In genomic region chr16:17222756-17223411, GRCh38 we compare ENCODE assay signal across 16 cellular contexts.
A peak's percentile ranks its signal among the peaks of the same experiment; 100 is the strongest.
DNase-seq lines count a peak whose midpoint lies in the region; ATAC-seq and TF ChIP-seq lines count a peak whose summit lies in the region.
"Had no signal": no experiment of that assay in that cellular context is flagged by ENCODE, and none has a peak within 500 bp of the region (broad histone marks: within the 10 kb centered on the region; RNA-seq: fewer than 3 reads in every experiment).

No MANE protein-coding gene starts in this region.

- no peak overlapping the region for H3K23ac ChIP-seq in neuronal stem cell (ENCODE audit: low read depth, low read length, poor library complexity)

- no peaks in the 10 kb centered on the region; the same call in 1 of the 2 replicates for H3K79me2 ChIP-seq in GM23338 (replicated peaks; ENCODE audit: insufficient read depth)

- H3K4me1 Mint-ChIP-seq in GM23338 = peaks cover 19% of the 10 kb centered on the region
- H3K4me1 Mint-ChIP-seq in mesothelial cell of epicardium = peaks cover 9% of the 10 kb centered on the region

- H3K27me3 Mint-ChIP-seq in GM23338 (ENCODE audit: insufficient read depth, low read depth, poor library complexity) (peaks cover 2% of the 10 kb centered on the region), mesothelial cell of epicardium (ENCODE audit: low read depth) (no peaks in the 10 kb centered on the region)
- H3K27me3 Mint-ChIP-seq: activated naive CD8-positive, alpha-beta T cell treated with anti-CD3 and anti-CD28 coated beads, Interleukin-2, amount 50 U/mL, for 24 hours; CD4-positive, alpha-beta T cell; memory B cell; stimulated activated naive CD8-positive, alpha-beta T cell treated with anti-CD3 and anti-CD28 coated beads, Interleukin-15, Interleukin-2, amounts not matched to agents 100 ng/mL and 50 ng/mL, for 24 hours had no signal

- no peak overlapping the region for H3K27ac Mint-ChIP-seq in GM23338
- H3K27ac Mint-ChIP-seq in mesothelial cell of epicardium = no peak overlapping the region
- H3K27ac Mint-ChIP-seq: activated naive CD8-positive, alpha-beta T cell treated with anti-CD3 and anti-CD28 coated beads, Interleukin-2, amount 50 U/mL, for 24 hours; CD4-positive, alpha-beta T cell; memory B cell; stimulated activated naive CD8-positive, alpha-beta T cell treated with anti-CD3 and anti-CD28 coated beads, Interleukin-15, Interleukin-2, amounts not matched to agents 100 ng/mL and 50 ng/mL, for 24 hours had no signal

- H3K27me3 ChIP-seq in GM23338 (ENCODE audit: insufficient read depth) (no peaks in the 10 kb centered on the region), neuronal stem cell (ENCODE audit: control insufficient read depth in 3 of 3, insufficient read depth in 3 of 3, low read depth in 1 of 3, low read length in 3 of 3) (no peaks in the 10 kb centered on the region)

- H2BK5ac ChIP-seq in neuronal stem cell (ENCODE audit: low read length) = no peak overlapping the region

- H4K20me1 ChIP-seq in GM23338 (replicated peaks; ENCODE audit: insufficient read depth) = peaks cover 5% of the 10 kb centered on the region; the same call in 1 of the 2 replicates

- H3K4ac ChIP-seq in neuronal stem cell (ENCODE audit: low read length) = no peak overlapping the region

- H3K9me3 ChIP-seq in neuronal stem cell (replicated peaks in 1 of 2; ENCODE audit: control insufficient read depth in 2 of 2, insufficient read depth in 1 of 2, low read depth in 1 of 2, low read length in 2 of 2) = no peaks in the 10 kb centered on the region

- ATAC-seq in GM23338 = peak; percentile 30; the same call in 2 of the 3 replicates
- ATAC-seq: activated naive CD8-positive, alpha-beta T cell treated with anti-CD3 and anti-CD28 coated beads, Interleukin-2, amount 50 U/mL, for 24 hours had no signal

- H4K91ac ChIP-seq in neuronal stem cell (ENCODE audit: low read depth, low read length, poor library complexity) = no peak overlapping the region

- TF ChIP-seq CTCF in GM23338 (conservative IDR thresholded peaks at IDR 0.05; ENCODE audit: low read depth in 2 of 2) (no peak), mesothelial cell of epicardium (IDR thresholded peaks at IDR 0.05; ENCODE audit: unreplicated experiment) (no peak)

- no peak overlapping the region for H2BK120ac ChIP-seq in neuronal stem cell (ENCODE audit: low read depth, low read length)

- H3K27ac ChIP-seq in GM23338 (ENCODE audit: low read depth) (no peak overlapping the region), neuronal stem cell (replicated peaks; ENCODE audit: low read length) (no peak overlapping the region)

- intact Hi-C loops in head of caudate nucleus (cut with DNase I) = no loop called here

- H3K4me2 ChIP-seq in GM23338 (no peak overlapping the region), neuronal stem cell (ENCODE audit: insufficient read depth, low read length, poor library complexity, severe bottlenecking) (no peak overlapping the region)

- no peaks in the 10 kb centered on the region for H3F3A ChIP-seq in GM23338 (replicated peaks; ENCODE audit: low read depth)

- H3K9ac ChIP-seq in neuronal stem cell (ENCODE audit: low read depth, low read length, poor library complexity) = no peak overlapping the region

- DNase-seq in GM23338 (ENCODE audit: low spot score) = peak; percentile 34
- peak; percentile 81 for DNase-seq in NCI-H2227 (lab: John Stamatoyannopoulos, UW; ENCODE audit: unreplicated experiment)
- DNase-seq in head of caudate nucleus = peak in 29 of 42 donors; percentile 13 to 65 (median 39)
- DNase-seq in putamen (ENCODE audit: low spot score) = peak; percentile 30
- no peak for DNase-seq in mesothelial cell of epicardium (ENCODE audit: low spot score in 2 of 2, unreplicated experiment in 2 of 2)
- DNase-seq in neuronal stem cell (ENCODE audit: low spot score) = no peak
- no peak for DNase-seq in NCI-H748 treated with DMSO at 0.1 percent for 48 hours (lab: John Stamatoyannopoulos, UW)
- DNase-seq in NCI-H526 treated with DMSO at 0.1 percent for 48 hours (lab: John Stamatoyannopoulos, UW) = no peak
- DNase-seq: activated naive CD8-positive, alpha-beta T cell treated with anti-CD3 and anti-CD28 coated beads, Interleukin-2, amount 50 U/mL, for 24 hours; CD4-positive, alpha-beta T cell; cortex of kidney; MM.1S; SHP77 treated with DMSO at 0.1 percent for 48 hours; stimulated activated CD4-positive, alpha-beta T cell treated with anti-CD3 and anti-CD28 coated beads, Interleukin-2, amount 100 ng/mL, for 48 hours had no signal

- H3K36me3 ChIP-seq in GM23338 (ENCODE audit: insufficient read depth) (no peaks in the 10 kb centered on the region), neuronal stem cell (replicated peaks in 1 of 2; ENCODE audit: control insufficient read depth in 2 of 2, insufficient read depth in 2 of 2, low read length in 2 of 2) (no peaks in the 10 kb centered on the region)

- H3K9me3 Mint-ChIP-seq in GM23338 = no peaks in the 10 kb centered on the region
- H3K9me3 Mint-ChIP-seq in mesothelial cell of epicardium = no peaks in the 10 kb centered on the region
- H3K9me3 Mint-ChIP-seq: activated naive CD8-positive, alpha-beta T cell treated with anti-CD3 and anti-CD28 coated beads, Interleukin-2, amount 50 U/mL, for 24 hours; CD4-positive, alpha-beta T cell; memory B cell had no signal

- no peak overlapping the region for H2BK15ac ChIP-seq in neuronal stem cell (ENCODE audit: low read length)

- no peak overlapping the region for H3K4me3 ChIP-seq in GM23338
- H3K4me3 ChIP-seq in neuronal stem cell (ENCODE audit: low read length in 2 of 2) = no peak overlapping the region

- H3K4me3 Mint-ChIP-seq in GM23338 = no peak overlapping the region
- no peak overlapping the region for H3K4me3 Mint-ChIP-seq in mesothelial cell of epicardium
- H3K4me3 Mint-ChIP-seq: activated naive CD8-positive, alpha-beta T cell treated with anti-CD3 and anti-CD28 coated beads, Interleukin-2, amount 50 U/mL, for 24 hours; CD4-positive, alpha-beta T cell; memory B cell; stimulated activated naive CD8-positive, alpha-beta T cell treated with anti-CD3 and anti-CD28 coated beads, Interleukin-15, Interleukin-2, amounts not matched to agents 100 ng/mL and 50 ng/mL, for 24 hours had no signal

- H3K36me3 Mint-ChIP-seq in GM23338 (ENCODE audit: low read depth) (no peaks in the 10 kb centered on the region), mesothelial cell of epicardium (no peaks in the 10 kb centered on the region)

- no CpG with 5 or more reads among the region's 12 CpGs for WGBS in neuronal stem cell (ENCODE audit: extremely low coverage in 2 of 2, insufficient read length in 2 of 2, insufficient replicate concordance in 1 of 2), 2 donors

- H3K4me1 ChIP-seq in GM23338 (ENCODE audit: insufficient read depth) = peaks cover 3% of the 10 kb centered on the region; the same call in 1 of the 2 replicates
- H3K4me1 ChIP-seq in neuronal stem cell (ENCODE audit: control insufficient read depth in 2 of 2, insufficient read depth in 1 of 2, low read depth in 1 of 2, low read length in 2 of 2) = peaks cover 7 to 13% of the 10 kb centered on the region in 2 donors

- no peaks in the 10 kb centered on the region for H3K79me1 ChIP-seq in neuronal stem cell (ENCODE audit: low read depth, low read length)

- H2AFZ ChIP-seq in GM23338 = no peak overlapping the region
- no peak overlapping the region for H2AFZ ChIP-seq in neuronal stem cell (ENCODE audit: low read length)

- no peak overlapping the region for H4K8ac ChIP-seq in neuronal stem cell (ENCODE audit: low read depth, low read length)

- no peak overlapping the region for H2AK5ac ChIP-seq in neuronal stem cell (ENCODE audit: low read depth, low read length)

- no peak overlapping the region for H2BK12ac ChIP-seq in neuronal stem cell (ENCODE audit: low read length)

- H3K18ac ChIP-seq in neuronal stem cell (ENCODE audit: low read length) = no peak overlapping the region

- H3K14ac ChIP-seq in neuronal stem cell (ENCODE audit: low read length) = no peak overlapping the region

- H3K9me2 ChIP-seq in GM23338 (ENCODE audit: insufficient read depth) = no peaks in the 10 kb centered on the region

TF ChIP-seq in GM23338, 12 proteins besides CTCF, POLR2A, EP300 and RAD21 (continues in another document):
- TF ChIP-seq ZNF331 (CRISPR knock-in tag; IDR thresholded peaks at IDR 0.05; ENCODE audit: low read depth) (no peak), EZH2phosphoT487 (IDR thresholded peaks at IDR 0.05; ENCODE audit: unreplicated experiment) (no peak)

Comparison
In these comparisons a context has a peak if more than half of its experiments do, and no peak if none do; other contexts are left out.
1. DNase-seq: peak in GM23338 (single experiment), NCI-H2227 (single experiment), head of caudate nucleus (29 of 42) and putamen (single experiment); none in mesothelial cell of epicardium (0 of 2), neuronal stem cell (single experiment), NCI-H748 treated with DMSO at 0.1 percent for 48 hours (single experiment) and NCI-H526 treated with DMSO at 0.1 percent for 48 hours (single experiment).